Comparison of ENCODE assay signal across 8 cellular contexts in genomic region chr1:170074250-170075157, GRCh38. TPM values are rescaled to one million over a fixed set of nuclear protein-coding genes. Genes with fewer than 3 reads are reported as not detected.
DNase-seq lines count a peak whose midpoint lies in the region; ATAC-seq and TF ChIP-seq lines count a peak whose summit lies in the region.

TSS of gene KIFAP3 (minus strand) at chr1:170074695. CDS start at chr1:170074467, 228 bp downstream.

- POLR2A ChIA-PET in naive thymus-derived CD8-positive, alpha-beta T cell (lab: Charles Lee) = interaction anchor here (0.7 to 2.0 kb wide), 5 partner anchors 181 to 1707 kb away, joined by 3 to 22 read pairs (median 4); partner anchors contain the start of genes FMO4, GORAB, METTL13 and SCYL3

- peak within 1 kb of the TSS; percentile 97 for H3K4me3 ChIP-seq in GM23248
- peak within 1 kb of the TSS; percentile 91 to 99 (median 95) for H3K4me3 ChIP-seq in fibroblast of lung (replicated peaks in 1 of 4; ENCODE audit: control extremely low read depth in 1 of 4, insufficient read depth in 1 of 4, low read depth in 3 of 4, low read length in 4 of 4)

- H3K36me3 ChIP-seq in GM23248 (ENCODE audit: low read depth) = no peaks in the 10 kb centered on the region
- no peaks in the 10 kb centered on the region for H3K36me3 ChIP-seq in fibroblast of lung (ENCODE audit: control insufficient read depth, insufficient read depth, low read length)

- H3K27ac ChIP-seq in GM23248 (peak within 1 kb of the TSS; percentile 87), fibroblast of lung (ENCODE audit: insufficient read depth, low read length) (peak within 1 kb of the TSS; percentile 86)

- peaks cover 48% of the 10 kb centered on the region for H3K79me2 ChIP-seq in GM23248 (ENCODE audit: insufficient read depth)
- peaks cover 18% of the 10 kb centered on the region for H3K79me2 ChIP-seq in fibroblast of lung (ENCODE audit: control insufficient read depth, insufficient read depth, low read length)

- H3K9me3 Mint-ChIP-seq in activated T-helper 17 cell treated with anti-CD3 and anti-CD28 coated beads, Interleukin-2, amount 50 U/mL, for 72 hours = peaks cover 9% of the 10 kb centered on the region
- peaks cover 0 to 8% (median 5%) of the 10 kb centered on the region in 9 donors for H3K9me3 Mint-ChIP-seq in naive thymus-derived CD8-positive, alpha-beta T cell

- no peaks in the 10 kb centered on the region for H3K27me3 Mint-ChIP-seq in activated T-helper 17 cell treated with anti-CD3 and anti-CD28 coated beads, Interleukin-2, amount 50 U/mL, for 72 hours
- no peaks in the 10 kb centered on the region for H3K27me3 Mint-ChIP-seq in naive thymus-derived CD8-positive, alpha-beta T cell

- peak within 1 kb of the TSS; percentile 96 for H3K4me2 ChIP-seq in GM23248 (ENCODE audit: unreplicated experiment)
- peak within 1 kb of the TSS; percentile 85 for H3K4me2 ChIP-seq in fibroblast of lung (ENCODE audit: extremely low read depth, insufficient read depth, low read length)

- peak within 1 kb of the TSS; percentile 96 for H3K4me3 Mint-ChIP-seq in activated T-helper 17 cell treated with anti-CD3 and anti-CD28 coated beads, Interleukin-2, amount 50 U/mL, for 72 hours
- H3K4me3 Mint-ChIP-seq in naive thymus-derived CD8-positive, alpha-beta T cell = peak within 1 kb of the TSS; percentile 86 to 99 (median 95)

- peak within 1 kb of the TSS; percentile 96 for H3K27ac Mint-ChIP-seq in activated T-helper 17 cell treated with anti-CD3 and anti-CD28 coated beads, Interleukin-2, amount 50 U/mL, for 72 hours
- peak within 1 kb of the TSS; percentile 93 to 99 (median 96) for H3K27ac Mint-ChIP-seq in naive thymus-derived CD8-positive, alpha-beta T cell

- H3K4me1 ChIP-seq in GM23248 (ENCODE audit: insufficient read depth) (peaks cover 17% of the 10 kb centered on the region; the same call in 1 of the 2 replicates), fibroblast of lung (ENCODE audit: control insufficient read depth, extremely low read depth, insufficient read depth, low read length) (no peaks in the 10 kb centered on the region)

- no peaks in the 10 kb centered on the region for H3K9me3 ChIP-seq in GM23248 (ENCODE audit: low read depth)
- H3K9me3 ChIP-seq in fibroblast of lung (ENCODE audit: control insufficient read depth, insufficient read depth, low read depth, low read length) = no peaks in the 10 kb centered on the region

- H3K9me2 ChIP-seq in GM23248 (ENCODE audit: insufficient read depth) = no peaks in the 10 kb centered on the region

- DNase-seq in Daoy (ENCODE audit: low read depth) (peak; percentile 99), GM23248 (peak; percentile 100), LHCN-M2 (ENCODE audit: low read depth) (peak; percentile 98), RPMI8226 (peak; percentile 99), fibroblast of lung (ENCODE audit: low read depth in 2 of 2) (peak; percentile 97)
- peak; percentile 86 to 97 (median 94) for DNase-seq in naive thymus-derived CD8-positive, alpha-beta T cell
- DNase-seq in stimulated activated naive CD4-positive, alpha-beta T cell treated with Interleukin-2 at 50 U/mL for 16 hours (lab: John Stamatoyannopoulos, UW) = peak; percentile 94

- H3K4me1 Mint-ChIP-seq in activated T-helper 17 cell treated with anti-CD3 and anti-CD28 coated beads, Interleukin-2, amount 50 U/mL, for 72 hours = peaks cover 33% of the 10 kb centered on the region
- peaks cover 17 to 59% (median 55%) of the 10 kb centered on the region in 4 donors for H3K4me1 Mint-ChIP-seq in naive thymus-derived CD8-positive, alpha-beta T cell

- no peaks in the 10 kb centered on the region for H3F3A ChIP-seq in GM23248 (ENCODE audit: insufficient read depth)

- in situ Hi-C loops in GM23248 (cut with MboI) = no loop called here

- WGBS in GM23248 (ENCODE audit: low coverage in 1 of 2, low lambda C conversion rate in 2 of 2, missing lambda C conversion rate in 2 of 2), 2 experiments = 0 to 2% methylated on average over 37 to 38 of the region's 39 CpGs

- H3K27me3 ChIP-seq in GM23248 (replicated peaks; ENCODE audit: insufficient read depth) (no peaks in the 10 kb centered on the region), fibroblast of lung (ENCODE audit: control insufficient read depth, insufficient read depth, low read length) (no peaks in the 10 kb centered on the region)

- TF ChIP-seq CTCF in fibroblast of lung (conservative IDR thresholded peaks at IDR 0.05 in 1 of 2, IDR thresholded peaks at IDR 0.05 in 1 of 2; ENCODE audit: low read depth in 1 of 2, low read length in 2 of 2) = peak; percentile 53 to 69

- ATAC-seq in activated T-helper 17 cell treated with anti-CD3 and anti-CD28 coated beads, Interleukin-2, amount 50 U/mL, for 72 hours (replicated peaks) = peak; percentile 96
- ATAC-seq in naive thymus-derived CD8-positive, alpha-beta T cell = peak; percentile 91 to 93

- H2AFZ ChIP-seq in GM23248 = peak within 1 kb of the TSS; percentile 99
- H2AFZ ChIP-seq in fibroblast of lung (ENCODE audit: low read length) = peak within 1 kb of the TSS; percentile 98

- peak within 1 kb of the TSS; percentile 94 for H3K9ac ChIP-seq in GM23248
- peak within 1 kb of the TSS; percentile 78 for H3K9ac ChIP-seq in fibroblast of lung (ENCODE audit: insufficient read depth, low read length)

- H4K20me1 ChIP-seq in GM23248 (ENCODE audit: insufficient read depth) (no peaks in the 10 kb centered on the region), fibroblast of lung (ENCODE audit: control insufficient read depth, extremely low read depth, insufficient read depth, low read length) (no peaks in the 10 kb centered on the region)

- peaks cover 9% of the 10 kb centered on the region for H3K36me3 Mint-ChIP-seq in activated T-helper 17 cell treated with anti-CD3 and anti-CD28 coated beads, Interleukin-2, amount 50 U/mL, for 72 hours (ENCODE audit: low read depth)
- peaks cover 0 to 18% (median 4%) of the 10 kb centered on the region in 3 donors for H3K36me3 Mint-ChIP-seq in naive thymus-derived CD8-positive, alpha-beta T cell

RNA-seq across cellular contexts. Expression of gene KIFAP3, which starts in this region (rescaled TPM):
- total RNA-seq in Daoy (2014; rRNA removed; shearing (Covaris generic)) = 20.5 and 21.9 TPM in 2 replicates
- 23.4 and 30.7 TPM in 2 replicates for total RNA-seq in GM23248 (2014; rRNA removed; shearing (Covaris generic))
- 23.1 and 27.2 TPM in 2 replicates for polyA plus RNA-seq in GM23248 (2016; fragmentation: Nextera tagmentation; extraction: Ambion mirVana)
- total RNA-seq in LHCN-M2 (2014; rRNA removed) = 19.6 and 20.3 TPM in 2 replicates
- polyA plus RNA-seq in LHCN-M2 (2012) = 10.4 TPM
- total RNA-seq in activated T-helper 17 cell treated with anti-CD3 and anti-CD28 coated beads, Interleukin-2, amount 50 U/mL, for 72 hours = 10 to 100 TPM; 26.4 to 32.6 TPM
- 27.5 and 30.2 TPM in 2 replicates for total RNA-seq in fibroblast of lung
- 27.5 and 42.9 TPM in 2 replicates for polyA plus RNA-seq in fibroblast of lung
- 23.6 and 31.9 TPM in 2 replicates for polyA plus RNA-seq in fibroblast of lung (2012)
- polyA minus RNA-seq in fibroblast of lung (ENCODE audit: low replicate concordance) = 2.6 and 8.6 TPM in 2 replicates
- 10 to 100 TPM; 18.6 to 20.8 TPM for total RNA-seq in naive thymus-derived CD8-positive, alpha-beta T cell
- 10 to 100 TPM in 2 of 3 donors, 1 to 10 TPM in 1; 10.0 to 17.9 (median 14.0) TPM for polyA plus RNA-seq in naive thymus-derived CD8-positive, alpha-beta T cell

Comparison
In these comparisons a context has a peak if more than half of its experiments do, and no peak if none do; other contexts are left out.
1. Peak in every context shown above with its lines: DNase-seq, ATAC-seq, H3K4me3 ChIP-seq and H3K27ac ChIP-seq.